16 cellular contexts compared by ENCODE assay signal in genomic region chr20:50868509-50869495, GRCh38.
DNase-seq lines count a peak whose midpoint lies in the region; FAIRE-seq and TF ChIP-seq lines count a peak whose summit lies in the region.
"Had no signal": no experiment of that assay in that cellular context is flagged by ENCODE, and none has a peak within 500 bp of the region (broad histone marks: within the 10 kb centered on the region; RNA-seq: fewer than 3 reads in every experiment).

No MANE protein-coding gene starts in this region.

- no peaks in the 10 kb centered on the region for H3K36me3 ChIP-seq in astrocyte (ENCODE audit: insufficient read depth, low read length)
- no peaks in the 10 kb centered on the region for H3K36me3 ChIP-seq in MG63

- FAIRE-seq in HTR-8/SVneo (lab: Jason Lieb, UNC) (peak; percentile 69), astrocyte (lab: Jason Lieb, UNC) (no peak)

- H3K9me3 Mint-ChIP-seq in astrocyte (ENCODE audit: unreplicated experiment), result no peaks in the 10 kb centered on the region
- H3K9me3 Mint-ChIP-seq: activated T-helper 2 cell treated with anti-CD3 and anti-CD28 coated beads, Interferon-gamma antibody, Interleukin-2, Interleukin-4, amounts not matched to agents 10 μg/mL and 5 μg/mL and 100 μg/mL, durations not matched to agents 14 hours and 24 hours and 36 hours; effector memory CD8-positive, alpha-beta T cell had no signal

- H4K20me1 ChIP-seq in astrocyte (ENCODE audit: insufficient read depth, low read length), result no peaks in the 10 kb centered on the region

- no peak overlapping the region for H3K4me3 ChIP-seq in astrocyte (ENCODE audit: insufficient read depth, low read depth, low read length)
- H3K4me3 ChIP-seq in MG63, result no peak overlapping the region
- H3K4me3 ChIP-seq: smooth muscle cell, testis had no signal

- H3K4me1 ChIP-seq in astrocyte (ENCODE audit: insufficient read depth, low read length), result peaks cover 11% of the 10 kb centered on the region

- H3K79me2 ChIP-seq in astrocyte (ENCODE audit: insufficient read depth, low read length), result no peaks in the 10 kb centered on the region

- H3K9me3 ChIP-seq in astrocyte (ENCODE audit: insufficient read depth, low read depth, low read length), result no peaks in the 10 kb centered on the region
- H3K9me3 ChIP-seq in MG63, result no peaks in the 10 kb centered on the region
- H3K9me3 ChIP-seq: testis had no signal

- peak overlapping the region; percentile 47 for H3K27ac Mint-ChIP-seq in astrocyte (ENCODE audit: unreplicated experiment)
- H3K27ac Mint-ChIP-seq: activated T-helper 2 cell treated with anti-CD3 and anti-CD28 coated beads, Interferon-gamma antibody, Interleukin-2, Interleukin-4, amounts not matched to agents 10 μg/mL and 5 μg/mL and 100 μg/mL, durations not matched to agents 14 hours and 24 hours and 36 hours had no signal

- no peak overlapping the region for H3K4me2 ChIP-seq in astrocyte (ENCODE audit: low read length)
- H3K4me2 ChIP-seq: smooth muscle cell had no signal

- DNase-seq in Caki2 (ENCODE audit: low read depth) (peak; percentile 54), HTR-8/SVneo (ENCODE audit: insufficient read length, low spot score) (no peak), astrocyte (ENCODE audit: low read depth) (no peak), mucosa of gallbladder (ENCODE audit: low spot score) (peak; percentile 30), NCI-H524 treated with DMSO at 0.1 percent for 48 hours (lab: John Stamatoyannopoulos, UW) (no peak), NCI-H1436 (lab: John Stamatoyannopoulos, UW) (no peak), MG63 (no peak)
- DNase-seq in stimulated activated CD8-positive, alpha-beta memory T cell treated with anti-CD3 and anti-CD28 coated beads, Interleukin-4, amount 100 ng/mL, for 48 hours, result no peak
- DNase-seq: activated CD4-positive, alpha-beta T cell treated with anti-CD3 and anti-CD28 coated beads for 1 hour; effector memory CD8-positive, alpha-beta T cell; NCI-H187 treated with DMSO at 0.1 percent for 48 hours; nucleus accumbens; T-helper 1 cell; testis had no signal

- H3K9ac ChIP-seq in astrocyte (ENCODE audit: low read length), result no peak overlapping the region

- H3K4me3 Mint-ChIP-seq in astrocyte (ENCODE audit: unreplicated experiment), result no peak overlapping the region
- H3K4me3 Mint-ChIP-seq: effector memory CD8-positive, alpha-beta T cell had no signal

- TF ChIP-seq CTCF in astrocyte (IDR thresholded peaks at IDR 0.05; ENCODE audit: insufficient read depth, low read depth, low read length), result no peak

- H3K27me3 Mint-ChIP-seq in astrocyte (ENCODE audit: low read depth, unreplicated experiment), result no peaks in the 10 kb centered on the region
- H3K27me3 Mint-ChIP-seq: effector memory CD8-positive, alpha-beta T cell had no signal

- no peaks in the 10 kb centered on the region for H3K36me3 Mint-ChIP-seq in astrocyte (ENCODE audit: low read depth, unreplicated experiment)

- H3K27me3 ChIP-seq in astrocyte (ENCODE audit: insufficient read depth, low read length) (no peaks in the 10 kb centered on the region), MG63 (no peaks in the 10 kb centered on the region)
- H3K27me3 ChIP-seq: testis had no signal

- H2AFZ ChIP-seq in astrocyte (ENCODE audit: low read depth, low read length), result no peak overlapping the region

- in situ Hi-C loops in Caki2 (cut with HindIII; ENCODE audit: low pct_unique_long_range_greater_than_20kb, low sequenced_read_pairs), result no loop called here

- peaks cover 19% of the 10 kb centered on the region for H3K4me1 Mint-ChIP-seq in astrocyte (ENCODE audit: low read depth, unreplicated experiment)

- no peak overlapping the region for H3K27ac ChIP-seq in astrocyte (ENCODE audit: low read depth, low read length)
- H3K27ac ChIP-seq: testis had no signal

Comparison
In these comparisons a context has a peak if more than half of its experiments do, and no peak if none do; other contexts are left out.
1. DNase-seq: peak in Caki2 (single experiment) and mucosa of gallbladder (single experiment); none in HTR-8/SVneo (single experiment), astrocyte (single experiment), NCI-H524 treated with DMSO at 0.1 percent for 48 hours (single experiment), NCI-H1436 (single experiment), stimulated activated CD8-positive, alpha-beta memory T cell treated with anti-CD3 and anti-CD28 coated beads, Interleukin-4, amount 100 ng/mL, for 48 hours (single experiment) and MG63 (single experiment).